Comparison of ENCODE assay signal across 3 cellular contexts in genomic region chr1:78887459-78887858, GRCh38.
TF ChIP-seq lines count a peak whose summit lies in the region.

No MANE protein-coding gene starts in this region.

TF ChIP-seq in A549, 52 proteins besides CTCF, POLR2A, EP300 and RAD21:
- TF ChIP-seq MAFK (IDR thresholded peaks at IDR 0.05; ENCODE audit: partially characterized antibody), result peak; percentile 81
- TF ChIP-seq KDM5A (IDR thresholded peaks at IDR 0.05), result no peak
TF ChIP-seq in A549: peak in this region for 1.

TF ChIP-seq in HEK293, 187 proteins besides CTCF, POLR2A, EP300 and RAD21:
- no peak for TF ChIP-seq ZNF548 (tag by site-specific recombination; IDR thresholded peaks at IDR 0.05)
- peak; percentile 48 for TF ChIP-seq ATF2 (tag by site-specific recombination; IDR thresholded peaks at IDR 0.05; ENCODE audit: low read depth)

TF ChIP-seq in H1, 55 proteins besides CTCF, POLR2A, EP300 and RAD21:
- peak; percentile 39; the same call in 1 of the 2 replicates for TF ChIP-seq MAFK (IDR thresholded peaks at IDR 0.05; ENCODE audit: low read depth, low read length)
- no peak for TF ChIP-seq BCL11A (IDR thresholded peaks at IDR 0.05; ENCODE audit: low read depth in 2 of 2, low read length in 2 of 2)
